Comparison of ENCODE assay signal across 8 cellular contexts in the genomic region with DNA sequence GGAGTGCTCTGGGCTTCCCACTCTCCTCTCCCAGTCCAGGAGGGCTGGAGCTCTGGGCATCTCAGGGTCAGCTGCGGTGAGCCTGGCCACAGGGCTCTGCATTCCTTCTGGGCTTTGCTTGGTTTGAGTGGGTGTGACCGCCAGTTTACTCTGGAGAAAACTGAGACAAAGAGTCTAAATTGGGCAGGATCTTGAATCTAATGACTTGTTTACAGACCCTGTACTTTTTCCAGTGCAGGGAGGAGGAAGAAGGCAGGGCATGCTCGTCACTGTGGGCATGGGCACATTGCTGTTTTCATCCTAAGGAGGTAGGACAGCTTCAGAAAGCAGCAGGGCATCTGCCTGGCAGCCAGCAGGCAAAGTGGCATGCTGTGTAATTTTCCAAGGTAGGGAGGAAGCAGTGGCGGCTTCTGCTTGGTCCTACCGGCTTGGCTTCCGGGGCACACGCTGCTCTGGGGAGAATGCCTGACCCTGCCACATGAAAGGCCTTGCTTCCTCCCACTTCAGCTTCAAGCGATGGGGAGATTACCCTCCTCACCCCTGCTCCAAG.
DNase-seq lines count a peak whose midpoint lies in the region; ATAC-seq and TF ChIP-seq lines count a peak whose summit lies in the region.

No MANE protein-coding gene starts in this region.

- no peaks in the 10 kb centered on the region for H3K9me3 ChIP-seq in OCI-LY1 (ENCODE audit: low read length)

- no peaks in the 10 kb centered on the region for H3F3A ChIP-seq in OCI-LY1 (ENCODE audit: insufficient read depth, low read length)

- peaks cover 15% of the 10 kb centered on the region for H3K36me3 Mint-ChIP-seq in nephron (ENCODE audit: low read depth)

- H3K27ac Mint-ChIP-seq in nephron: peak overlapping the region; percentile 83 to 92 (median 92)

- H3K79me2 ChIP-seq in OCI-LY1 (ENCODE audit: insufficient read depth, low read length): peaks cover 68% of the 10 kb centered on the region

- H3K27me3 Mint-ChIP-seq in nephron (ENCODE audit: low read depth): peaks cover 21% of the 10 kb centered on the region

- ATAC-seq in GM18505 (IDR thresholded peaks at IDR 0.05; ENCODE audit: unreplicated experiment) (peak; percentile 29), GM18870 (IDR thresholded peaks at IDR 0.05; ENCODE audit: unreplicated experiment) (no peak)

- no peaks in the 10 kb centered on the region for H3K9me2 ChIP-seq in OCI-LY1 (ENCODE audit: low read depth, low read length)

- DNase-seq in caudate nucleus (lab: John Stamatoyannopoulos, UW): no peak
- DNase-seq in HPDE6-E6E7 (ENCODE audit: extremely low spot score): no peak
- no peak for DNase-seq in AML-193 (lab: John Stamatoyannopoulos, UW)
- no peak for DNase-seq in NK-92 (lab: John Stamatoyannopoulos, UW; ENCODE audit: unreplicated experiment)

- peak overlapping the region; percentile 83 for H3K9ac ChIP-seq in OCI-LY1 (ENCODE audit: low read length)

- no peaks in the 10 kb centered on the region for H3K9me3 Mint-ChIP-seq in nephron

- H3K4me3 Mint-ChIP-seq in nephron: peak overlapping the region in 1 of 3 experiments; percentile 31

- peak overlapping the region; percentile 45 for H3K4me3 ChIP-seq in OCI-LY1 (ENCODE audit: low read depth, low read length, poor library complexity, severe bottlenecking)

- peaks cover 93% of the 10 kb centered on the region for H3K4me1 ChIP-seq in OCI-LY1 (ENCODE audit: insufficient read depth, low read length, severe bottlenecking)

- TF ChIP-seq CTCF in OCI-LY1 (IDR thresholded peaks at IDR 0.05; ENCODE audit: low read length) (no peak), nephron (IDR thresholded peaks at IDR 0.05; ENCODE audit: unreplicated experiment in 3 of 3) (no peak)

- H3K27me3 ChIP-seq in OCI-LY1 (ENCODE audit: insufficient read depth, low read length): no peaks in the 10 kb centered on the region

- peak overlapping the region; percentile 99 for H3K27ac ChIP-seq in OCI-LY1 (ENCODE audit: low read depth, low read length, poor library complexity, severe bottlenecking)
- H3K27ac ChIP-seq in caudate nucleus (ENCODE audit: low read depth, low read length): peak overlapping the region; percentile 40

- H4K20me1 ChIP-seq in OCI-LY1 (ENCODE audit: insufficient read depth, low read length): no peaks in the 10 kb centered on the region

- H3K4me2 ChIP-seq in OCI-LY1 (ENCODE audit: low read length): peak overlapping the region; percentile 89

- H2AFZ ChIP-seq in OCI-LY1 (ENCODE audit: low read length): no peak overlapping the region

- peaks cover 60% of the 10 kb centered on the region for H3K4me1 Mint-ChIP-seq in nephron

- peaks cover 17% of the 10 kb centered on the region; the same call in 1 of the 2 replicates for H3K36me3 ChIP-seq in OCI-LY1 (ENCODE audit: insufficient read depth, low read length)

- no peak for TF ChIP-seq POLR2A in GM18505 (IDR thresholded peaks at IDR 0.05; ENCODE audit: borderline replicate concordance, extremely low read depth, insufficient read depth, insufficient read length)
